19 cellular contexts compared by ENCODE assay signal in the genomic region with DNA sequence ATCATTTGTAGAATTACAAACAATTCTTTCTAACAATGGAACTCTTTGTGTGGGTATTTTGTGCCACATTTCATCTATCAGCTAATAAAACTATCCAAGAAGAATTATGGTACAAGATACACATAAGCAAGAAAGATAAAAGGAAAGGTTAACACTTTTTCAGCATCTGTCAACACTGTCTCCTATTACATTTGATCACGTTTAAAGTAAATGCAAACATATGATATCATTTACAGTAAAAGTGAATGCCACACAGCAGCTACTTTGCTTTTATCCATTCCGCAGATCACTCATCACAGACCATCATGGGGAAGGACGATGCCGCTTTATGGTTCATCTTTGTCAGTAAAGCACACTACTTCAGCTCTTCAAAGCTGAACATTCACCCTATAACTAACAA.
DNase-seq lines count a peak whose midpoint lies in the region.
"Had no signal": no experiment of that assay in that cellular context is flagged by ENCODE, and none has a peak within 500 bp of the region (broad histone marks: within the 10 kb centered on the region; RNA-seq: fewer than 3 reads in every experiment).

No MANE protein-coding gene starts in this region.

- DNase-seq in NCI-H2171 treated with DMSO at 0.1 percent for 48 hours (lab: John Stamatoyannopoulos, UW) = peak; percentile 34
- no peak for DNase-seq in NCI-H2171 (lab: John Stamatoyannopoulos, UW)
- DNase-seq in DMS53 (lab: John Stamatoyannopoulos, UW) = peak; percentile 77
- DNase-seq in NCI-H748 treated with DMSO at 0.1 percent for 48 hours (lab: John Stamatoyannopoulos, UW) = peak; percentile 42
- DNase-seq in inferior parietal cortex (ENCODE audit: extremely low spot score) = no peak
- DNase-seq in dermis blood vessel endothelial cell = no peak
- no peak for DNase-seq in islet precursor cell
- DNase-seq: AML-193; CD4-positive, alpha-beta T cell; COR-L47; DND-41; KBM-7; NCI-H1105 treated with DMSO at 0.1 percent for 48 hours; NCI-H1694; NCI-H2029 treated with DMSO at 0.1 percent for 48 hours; NCI-H446; NCI-H526 treated with DMSO at 0.1 percent for 48 hours; PC-3; T-cell had no signal

Comparison
In these comparisons a context has a peak if more than half of its experiments do, and no peak if none do; other contexts are left out.
1. DNase-seq: peak in NCI-H2171 treated with DMSO at 0.1 percent for 48 hours (single experiment), DMS53 (single experiment) and NCI-H748 treated with DMSO at 0.1 percent for 48 hours (single experiment); none in NCI-H2171 (single experiment), inferior parietal cortex (single experiment), dermis blood vessel endothelial cell (single experiment) and islet precursor cell (single experiment).